Comparison of ENCODE assay signal across 1 cellular context in the genomic region with DNA sequence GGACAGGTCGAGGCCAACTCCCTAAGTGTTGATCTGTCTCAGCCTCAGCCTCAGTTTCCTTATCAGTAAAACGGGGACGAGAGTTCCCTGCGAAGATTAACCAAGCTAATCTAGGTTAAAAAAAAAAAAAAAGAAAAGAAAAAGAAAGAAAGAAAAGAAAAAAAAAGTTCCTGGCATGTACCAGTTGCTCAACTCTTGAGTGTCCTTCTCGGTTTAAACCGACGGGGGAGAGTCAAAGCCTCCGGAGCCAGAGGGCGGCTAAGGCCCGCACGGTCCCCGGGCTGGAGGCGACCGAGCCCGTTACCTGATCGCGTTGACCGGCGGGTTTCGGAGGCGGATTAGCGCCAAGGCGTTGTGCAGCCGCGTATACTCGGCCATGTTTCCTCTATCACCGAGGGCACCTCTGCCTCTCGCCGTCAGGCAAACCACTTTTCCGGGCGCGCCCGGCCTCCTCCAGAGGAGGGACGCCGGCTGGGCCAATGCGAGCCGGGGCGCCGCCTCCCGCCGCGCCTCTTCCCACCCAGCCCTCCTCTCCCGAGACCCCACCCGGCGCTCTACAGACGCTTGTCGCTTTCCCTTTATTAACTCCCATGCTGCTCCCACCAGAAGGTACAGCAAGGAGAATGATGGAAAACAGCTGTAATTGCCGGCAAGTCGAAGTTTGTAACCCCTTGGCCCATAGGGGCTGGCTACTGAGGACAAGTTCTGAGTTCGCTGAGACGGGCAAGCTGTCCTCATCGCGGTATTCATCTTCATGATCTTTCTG.
TF ChIP-seq lines count a peak whose summit lies in the region.

A gene (minus strand): TSS at position 405 of the 766 bp plus-strand sequence. CDS start 27 bp downstream, at position 378.

TF ChIP-seq in HepG2, 621 proteins besides CTCF, POLR2A, EP300 and RAD21 (continued from another document and continues in another):
- TF ChIP-seq, protein P1, sequence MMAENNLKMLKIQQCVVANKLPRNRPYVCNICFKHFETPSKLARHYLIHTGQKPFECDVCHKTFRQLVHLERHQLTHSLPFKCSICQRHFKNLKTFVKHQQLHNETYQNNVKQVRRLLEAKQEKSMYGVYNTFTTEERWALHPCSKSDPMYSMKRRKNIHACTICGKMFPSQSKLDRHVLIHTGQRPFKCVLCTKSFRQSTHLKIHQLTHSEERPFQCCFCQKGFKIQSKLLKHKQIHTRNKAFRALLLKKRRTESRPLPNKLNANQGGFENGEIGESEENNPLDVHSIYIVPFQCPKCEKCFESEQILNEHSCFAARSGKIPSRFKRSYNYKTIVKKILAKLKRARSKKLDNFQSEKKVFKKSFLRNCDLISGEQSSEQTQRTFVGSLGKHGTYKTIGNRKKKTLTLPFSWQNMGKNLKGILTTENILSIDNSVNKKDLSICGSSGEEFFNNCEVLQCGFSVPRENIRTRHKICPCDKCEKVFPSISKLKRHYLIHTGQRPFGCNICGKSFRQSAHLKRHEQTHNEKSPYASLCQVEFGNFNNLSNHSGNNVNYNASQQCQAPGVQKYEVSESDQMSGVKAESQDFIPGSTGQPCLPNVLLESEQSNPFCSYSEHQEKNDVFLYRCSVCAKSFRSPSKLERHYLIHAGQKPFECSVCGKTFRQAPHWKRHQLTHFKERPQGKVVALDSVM (CRISPR knock-in tag; IDR thresholded peaks at IDR 0.05): 0 out of 2 replicates have a peak, but pooled peaks have one; percentile 33
- TF ChIP-seq ZMAT3 (CRISPR knock-in tag; conservative IDR thresholded peaks at IDR 0.05) (peak; percentile 78), ZNF83 (CRISPR knock-in tag; IDR thresholded peaks at IDR 0.05; ENCODE audit: borderline replicate concordance) (no peak), DNMT1 (CRISPR knock-in tag; IDR thresholded peaks at IDR 0.05) (no peak), SRY (CRISPR knock-in tag; IDR thresholded peaks at IDR 0.05) (peak; percentile 75; the same call in 1 of the 2 replicates), CENPX (CRISPR knock-in tag; IDR thresholded peaks at IDR 0.05) (no peak), GABPA (IDR thresholded peaks at IDR 0.05; ENCODE audit: low read depth, low read length) (no peak), GABPA (CRISPR knock-in tag; IDR thresholded peaks at IDR 0.05; ENCODE audit: low read depth) (no peak), RFXANK (CRISPR knock-in tag; IDR thresholded peaks at IDR 0.05) (0 out of 2 replicates have a peak, but pooled peaks have one; percentile 47), EED (CRISPR knock-in tag; IDR thresholded peaks at IDR 0.05) (peak; percentile 44; the same call in 1 of the 2 replicates), CAMTA2 (CRISPR knock-in tag; IDR thresholded peaks at IDR 0.05; ENCODE audit: borderline replicate concordance) (no peak), ZNF777 (CRISPR knock-in tag; IDR thresholded peaks at IDR 0.05) (peak; percentile 80), MYC (CRISPR knock-in tag; IDR thresholded peaks at IDR 0.05; ENCODE audit: borderline replicate concordance) (0 out of 2 replicates have a peak, but pooled peaks have one; percentile 59), NFKBIZ (CRISPR knock-in tag; IDR thresholded peaks at IDR 0.05) (peak; percentile 35; the same call in 1 of the 2 replicates), FOXO1 (CRISPR knock-in tag; IDR thresholded peaks at IDR 0.05) (peak; percentile 52; the same call in 1 of the 2 replicates), KDM5A (IDR thresholded peaks at IDR 0.05; ENCODE audit: borderline replicate concordance, low read length) (no peak), KMT2B (CRISPR knock-in tag; IDR thresholded peaks at IDR 0.05) (0 out of 2 replicates have a peak, but pooled peaks have one; percentile 51), ZNF605 (CRISPR knock-in tag; IDR thresholded peaks at IDR 0.05) (peak; percentile 40; the same call in 1 of the 2 replicates), TRIM24 (CRISPR knock-in tag; IDR thresholded peaks at IDR 0.05) (no peak), PRMT3 (CRISPR knock-in tag; IDR thresholded peaks at IDR 0.05; ENCODE audit: borderline replicate concordance, low read depth) (no peak), ZNF891 (CRISPR knock-in tag; IDR thresholded peaks at IDR 0.05) (peak; percentile 86), ZNF607 (CRISPR knock-in tag; IDR thresholded peaks at IDR 0.05; ENCODE audit: borderline replicate concordance) (peak; percentile 75; the same call in 1 of the 2 replicates), HNF4G (IDR thresholded peaks at IDR 0.05; ENCODE audit: borderline replicate concordance, low read depth, low read length) (peak; percentile 6; the same call in 1 of the 2 replicates), HNF4G (CRISPR knock-in tag; IDR thresholded peaks at IDR 0.05; ENCODE audit: borderline replicate concordance, low read depth) (no peak), ZNF33A (CRISPR knock-in tag; IDR thresholded peaks at IDR 0.05; ENCODE audit: borderline replicate concordance) (no peak), PHF5A (CRISPR knock-in tag; IDR thresholded peaks at IDR 0.05; ENCODE audit: low read depth, unreplicated experiment) (peak; percentile 34), ZNF703 (CRISPR knock-in tag; IDR thresholded peaks at IDR 0.05; ENCODE audit: borderline replicate concordance) (no peak), PCBP1 (IDR thresholded peaks at IDR 0.05; ENCODE audit: borderline replicate concordance, low read depth, low read length) (no peak), ZNF101 (CRISPR knock-in tag; IDR thresholded peaks at IDR 0.05; ENCODE audit: borderline replicate concordance, low read depth) (no peak), JUNB (CRISPR knock-in tag; IDR thresholded peaks at IDR 0.05; ENCODE audit: borderline replicate concordance) (no peak), U2AF2 (IDR thresholded peaks at IDR 0.05; ENCODE audit: low read depth, low read length) (no peak), HDAC6 (IDR thresholded peaks at IDR 0.05; ENCODE audit: low read depth, low read length) (no peak), RELA (CRISPR knock-in tag; IDR thresholded peaks at IDR 0.05) (no peak), ZNF619 (CRISPR knock-in tag; IDR thresholded peaks at IDR 0.05) (no peak), SMARCE1 (IDR thresholded peaks at IDR 0.05; ENCODE audit: borderline replicate concordance) (no peak), SYNCRIP (IDR thresholded peaks at IDR 0.05; ENCODE audit: insufficient read depth, low read depth, low read length) (no peak), SALL1 (CRISPR knock-in tag; IDR thresholded peaks at IDR 0.05) (peak; percentile 77; the same call in 1 of the 2 replicates), ZFP36L2 (CRISPR knock-in tag; IDR thresholded peaks at IDR 0.05) (no peak), ZFP41 (CRISPR knock-in tag; IDR thresholded peaks at IDR 0.05; ENCODE audit: borderline replicate concordance) (no peak), ZNF253 (CRISPR knock-in tag; IDR thresholded peaks at IDR 0.05; ENCODE audit: borderline replicate concordance) (no peak), TBX2 (CRISPR knock-in tag; IDR thresholded peaks at IDR 0.05; ENCODE audit: borderline replicate concordance) (peak; percentile 57), THAP11 (CRISPR knock-in tag; IDR thresholded peaks at IDR 0.05) (0 out of 2 replicates have a peak, but pooled peaks have one; percentile 40), ZNF563 (CRISPR knock-in tag; IDR thresholded peaks at IDR 0.05) (no peak), CREB1 (IDR thresholded peaks at IDR 0.05) (no peak), CREB1 (CRISPR knock-in tag; IDR thresholded peaks at IDR 0.05) (no peak), NFIB (CRISPR knock-in tag; IDR thresholded peaks at IDR 0.05; ENCODE audit: borderline replicate concordance) (no peak), ZNF761 (CRISPR knock-in tag; conservative IDR thresholded peaks at IDR 0.05) (peak; percentile 82; the same call in 1 of the 2 replicates), NRL (CRISPR knock-in tag; IDR thresholded peaks at IDR 0.05; ENCODE audit: borderline replicate concordance) (peak; percentile 87)
- TF ChIP-seq, protein P2, sequence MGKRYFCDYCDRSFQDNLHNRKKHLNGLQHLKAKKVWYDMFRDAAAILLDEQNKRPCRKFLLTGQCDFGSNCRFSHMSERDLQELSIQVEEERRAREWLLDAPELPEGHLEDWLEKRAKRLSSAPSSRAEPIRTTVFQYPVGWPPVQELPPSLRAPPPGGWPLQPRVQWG (CRISPR knock-in tag; IDR thresholded peaks at IDR 0.05; ENCODE audit: borderline replicate concordance, low read depth): no peak
- TF ChIP-seq, protein P3, sequence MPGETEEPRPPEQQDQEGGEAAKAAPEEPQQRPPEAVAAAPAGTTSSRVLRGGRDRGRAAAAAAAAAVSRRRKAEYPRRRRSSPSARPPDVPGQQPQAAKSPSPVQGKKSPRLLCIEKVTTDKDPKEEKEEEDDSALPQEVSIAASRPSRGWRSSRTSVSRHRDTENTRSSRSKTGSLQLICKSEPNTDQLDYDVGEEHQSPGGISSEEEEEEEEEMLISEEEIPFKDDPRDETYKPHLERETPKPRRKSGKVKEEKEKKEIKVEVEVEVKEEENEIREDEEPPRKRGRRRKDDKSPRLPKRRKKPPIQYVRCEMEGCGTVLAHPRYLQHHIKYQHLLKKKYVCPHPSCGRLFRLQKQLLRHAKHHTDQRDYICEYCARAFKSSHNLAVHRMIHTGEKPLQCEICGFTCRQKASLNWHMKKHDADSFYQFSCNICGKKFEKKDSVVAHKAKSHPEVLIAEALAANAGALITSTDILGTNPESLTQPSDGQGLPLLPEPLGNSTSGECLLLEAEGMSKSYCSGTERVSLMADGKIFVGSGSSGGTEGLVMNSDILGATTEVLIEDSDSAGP (CRISPR knock-in tag; IDR thresholded peaks at IDR 0.05; ENCODE audit: borderline replicate concordance): peak; percentile 82
- TF ChIP-seq, protein P4, sequence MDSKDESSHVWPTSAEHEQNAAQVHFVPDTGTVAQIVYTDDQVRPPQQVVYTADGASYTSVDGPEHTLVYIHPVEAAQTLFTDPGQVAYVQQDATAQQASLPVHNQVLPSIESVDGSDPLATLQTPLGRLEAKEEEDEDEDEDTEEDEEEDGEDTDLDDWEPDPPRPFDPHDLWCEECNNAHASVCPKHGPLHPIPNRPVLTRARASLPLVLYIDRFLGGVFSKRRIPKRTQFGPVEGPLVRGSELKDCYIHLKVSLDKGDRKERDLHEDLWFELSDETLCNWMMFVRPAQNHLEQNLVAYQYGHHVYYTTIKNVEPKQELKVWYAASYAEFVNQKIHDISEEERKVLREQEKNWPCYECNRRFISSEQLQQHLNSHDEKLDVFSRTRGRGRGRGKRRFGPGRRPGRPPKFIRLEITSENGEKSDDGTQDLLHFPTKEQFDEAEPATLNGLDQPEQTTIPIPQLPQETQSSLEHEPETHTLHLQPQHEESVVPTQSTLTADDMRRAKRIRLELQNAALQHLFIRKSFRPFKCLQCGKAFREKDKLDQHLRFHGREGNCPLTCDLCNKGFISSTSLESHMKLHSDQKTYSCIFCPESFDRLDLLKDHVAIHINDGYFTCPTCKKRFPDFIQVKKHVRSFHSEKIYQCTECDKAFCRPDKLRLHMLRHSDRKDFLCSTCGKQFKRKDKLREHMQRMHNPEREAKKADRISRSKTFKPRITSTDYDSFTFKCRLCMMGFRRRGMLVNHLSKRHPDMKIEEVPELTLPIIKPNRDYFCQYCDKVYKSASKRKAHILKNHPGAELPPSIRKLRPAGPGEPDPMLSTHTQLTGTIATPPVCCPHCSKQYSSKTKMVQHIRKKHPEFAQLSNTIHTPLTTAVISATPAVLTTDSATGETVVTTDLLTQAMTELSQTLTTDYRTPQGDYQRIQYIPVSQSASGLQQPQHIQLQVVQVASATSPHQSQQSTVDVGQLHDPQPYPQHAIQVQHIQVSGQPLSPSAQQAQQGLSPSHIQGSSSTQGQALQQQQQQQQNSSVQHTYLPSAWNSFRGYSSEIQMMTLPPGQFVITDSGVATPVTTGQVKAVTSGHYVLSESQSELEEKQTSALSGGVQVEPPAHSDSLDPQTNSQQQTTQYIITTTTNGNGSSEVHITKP (CRISPR knock-in tag; IDR thresholded peaks at IDR 0.05; ENCODE audit: low read depth): 0 out of 2 replicates have a peak, but pooled peaks have one; percentile 28
- TF ChIP-seq, protein P5, sequence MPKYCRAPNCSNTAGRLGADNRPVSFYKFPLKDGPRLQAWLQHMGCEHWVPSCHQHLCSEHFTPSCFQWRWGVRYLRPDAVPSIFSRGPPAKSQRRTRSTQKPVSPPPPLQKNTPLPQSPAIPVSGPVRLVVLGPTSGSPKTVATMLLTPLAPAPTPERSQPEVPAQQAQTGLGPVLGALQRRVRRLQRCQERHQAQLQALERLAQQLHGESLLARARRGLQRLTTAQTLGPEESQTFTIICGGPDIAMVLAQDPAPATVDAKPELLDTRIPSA (CRISPR knock-in tag; IDR thresholded peaks at IDR 0.05; ENCODE audit: borderline replicate concordance): no peak
- TF ChIP-seq, protein P6, sequence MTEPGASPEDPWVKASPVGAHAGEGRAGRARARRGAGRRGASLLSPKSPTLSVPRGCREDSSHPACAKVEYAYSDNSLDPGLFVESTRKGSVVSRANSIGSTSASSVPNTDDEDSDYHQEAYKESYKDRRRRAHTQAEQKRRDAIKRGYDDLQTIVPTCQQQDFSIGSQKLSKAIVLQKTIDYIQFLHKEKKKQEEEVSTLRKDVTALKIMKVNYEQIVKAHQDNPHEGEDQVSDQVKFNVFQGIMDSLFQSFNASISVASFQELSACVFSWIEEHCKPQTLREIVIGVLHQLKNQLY (CRISPR knock-in tag; IDR thresholded peaks at IDR 0.05): no peak
- TF ChIP-seq, protein P7, sequence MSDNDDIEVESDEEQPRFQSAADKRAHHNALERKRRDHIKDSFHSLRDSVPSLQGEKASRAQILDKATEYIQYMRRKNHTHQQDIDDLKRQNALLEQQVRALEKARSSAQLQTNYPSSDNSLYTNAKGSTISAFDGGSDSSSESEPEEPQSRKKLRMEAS (IDR thresholded peaks at IDR 0.05): peak; percentile 49
- TF ChIP-seq, protein P8, sequence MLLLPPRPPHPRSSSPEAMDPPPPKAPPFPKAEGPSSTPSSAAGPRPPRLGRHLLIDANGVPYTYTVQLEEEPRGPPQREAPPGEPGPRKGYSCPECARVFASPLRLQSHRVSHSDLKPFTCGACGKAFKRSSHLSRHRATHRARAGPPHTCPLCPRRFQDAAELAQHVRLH (CRISPR knock-in tag; IDR thresholded peaks at IDR 0.05; ENCODE audit: borderline replicate concordance, low read depth): peak; percentile 84; the same call in 1 of the 2 replicates
- TF ChIP-seq, protein P9, sequence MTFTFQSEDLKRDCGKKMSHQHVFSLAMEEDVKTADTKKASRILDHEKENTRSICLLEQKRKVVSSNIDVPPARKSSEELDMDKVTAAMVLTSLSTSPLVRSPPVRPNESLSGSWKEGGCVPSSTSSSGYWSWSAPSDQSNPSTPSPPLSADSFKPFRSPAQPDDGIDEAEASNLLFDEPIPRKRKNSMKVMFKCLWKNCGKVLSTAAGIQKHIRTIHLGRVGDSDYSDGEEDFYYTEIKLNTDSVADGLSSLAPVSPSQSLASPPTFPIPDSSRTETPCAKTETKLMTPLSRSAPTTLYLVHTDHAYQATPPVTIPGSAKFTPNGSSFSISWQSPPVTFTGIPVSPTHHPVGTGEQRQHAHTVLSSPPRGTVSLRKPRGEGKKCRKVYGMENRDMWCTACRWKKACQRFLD (CRISPR knock-in tag; IDR thresholded peaks at IDR 0.05; ENCODE audit: borderline replicate concordance): no peak
- TF ChIP-seq, protein P10, sequence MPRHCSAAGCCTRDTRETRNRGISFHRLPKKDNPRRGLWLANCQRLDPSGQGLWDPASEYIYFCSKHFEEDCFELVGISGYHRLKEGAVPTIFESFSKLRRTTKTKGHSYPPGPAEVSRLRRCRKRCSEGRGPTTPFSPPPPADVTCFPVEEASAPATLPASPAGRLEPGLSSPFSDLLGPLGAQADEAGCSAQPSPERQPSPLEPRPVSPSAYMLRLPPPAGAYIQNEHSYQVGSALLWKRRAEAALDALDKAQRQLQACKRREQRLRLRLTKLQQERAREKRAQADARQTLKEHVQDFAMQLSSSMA (CRISPR knock-in tag; IDR thresholded peaks at IDR 0.05): peak; percentile 91
- TF ChIP-seq, protein P11, sequence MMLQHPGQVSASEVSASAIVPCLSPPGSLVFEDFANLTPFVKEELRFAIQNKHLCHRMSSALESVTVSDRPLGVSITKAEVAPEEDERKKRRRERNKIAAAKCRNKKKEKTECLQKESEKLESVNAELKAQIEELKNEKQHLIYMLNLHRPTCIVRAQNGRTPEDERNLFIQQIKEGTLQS (CRISPR knock-in tag; IDR thresholded peaks at IDR 0.05): peak; percentile 26; the same call in 1 of the 2 replicates
